ENCODE assay signal across 8 cellular contexts in the genomic region with DNA sequence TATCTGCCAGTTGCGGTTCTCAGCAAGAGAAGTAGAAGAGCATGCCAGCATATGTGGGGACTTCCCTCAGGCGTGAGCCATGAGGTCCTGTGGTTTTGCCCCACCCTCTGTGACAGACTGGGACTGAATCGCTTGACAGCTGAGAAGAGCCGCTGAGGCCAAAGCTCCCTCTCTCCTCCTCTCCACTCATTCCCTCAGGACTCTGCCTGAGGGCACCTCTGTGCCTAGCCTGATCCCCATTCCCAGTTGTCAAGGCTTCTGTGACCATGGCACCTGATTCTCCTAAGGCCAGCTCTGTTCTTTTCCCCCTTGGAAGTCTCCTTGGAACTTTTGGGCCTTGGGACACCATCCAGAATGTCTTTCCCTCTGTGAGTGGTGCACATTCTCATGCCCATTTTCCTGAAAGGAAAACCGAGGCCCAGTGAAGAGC. TPM values are rescaled to one million over a fixed set of nuclear protein-coding genes. Genes with fewer than 3 reads are reported as not detected.
A peak's percentile ranks its signal among the peaks of the same experiment; 100 is the strongest.
DNase-seq lines count a peak whose midpoint lies in the region; TF ChIP-seq lines count a peak whose summit lies in the region.

No MANE protein-coding gene starts in this region.

- H3K36me3 Mint-ChIP-seq in MCF 10A (ENCODE audit: insufficient read depth, unreplicated experiment): no peaks in the 10 kb centered on the region
- no peaks in the 10 kb centered on the region for H3K36me3 Mint-ChIP-seq in activated naive CD8-positive, alpha-beta T cell treated with anti-CD3 and anti-CD28 coated beads for 36 hours

- H3K4me2 ChIP-seq in mammary epithelial cell (ENCODE audit: insufficient read depth, low read depth, low read length): no peak overlapping the region
- H3K4me2 ChIP-seq in OCI-LY3 (ENCODE audit: low read length): peak overlapping the region; percentile 83
- H3K4me2 ChIP-seq in mesenchymal stem cell (ENCODE audit: low read length, poor library complexity, severe bottlenecking): no peak overlapping the region

- TF ChIP-seq CTCF in mammary epithelial cell (conservative IDR thresholded peaks at IDR 0.05 in 1 of 2, IDR thresholded peaks at IDR 0.05 in 1 of 2; ENCODE audit: extremely low read depth in 1 of 2, insufficient read depth in 1 of 2, low read depth in 1 of 2, low read length in 2 of 2): no peak
- TF ChIP-seq CTCF in MCF 10A (IDR thresholded peaks at IDR 0.05; ENCODE audit: unreplicated experiment): no peak
- no peak for TF ChIP-seq CTCF in OCI-LY3 (IDR thresholded peaks at IDR 0.05; ENCODE audit: low read depth, low read length)

- no peak overlapping the region for H2BK15ac ChIP-seq in mesenchymal stem cell (ENCODE audit: low read depth, poor library complexity, severe bottlenecking)

- H3K4me3 ChIP-seq in mammary epithelial cell (replicated peaks in 1 of 3; ENCODE audit: insufficient read depth in 1 of 3, low read depth in 2 of 3, low read length in 3 of 3): no peak overlapping the region
- peak overlapping the region; percentile 55 for H3K4me3 ChIP-seq in OCI-LY3 (ENCODE audit: low read length)
- no peak overlapping the region for H3K4me3 ChIP-seq in mesenchymal stem cell (ENCODE audit: insufficient read depth in 1 of 2, low read depth in 1 of 2, low read length in 2 of 2)

- H4K20me1 ChIP-seq in mammary epithelial cell (ENCODE audit: insufficient read depth, low read length): no peaks in the 10 kb centered on the region
- no peaks in the 10 kb centered on the region for H4K20me1 ChIP-seq in OCI-LY3 (ENCODE audit: insufficient read depth, low read length)

- POLR2A ChIA-PET in MCF 10A (lab: Yijun Ruan, JAX): no interaction called here

- no peak overlapping the region for H3K4ac ChIP-seq in mesenchymal stem cell (ENCODE audit: low read depth in 1 of 2, low read length in 2 of 2)

- H3K79me2 ChIP-seq in mammary epithelial cell (ENCODE audit: insufficient read depth, low read length) (no peaks in the 10 kb centered on the region), OCI-LY3 (ENCODE audit: low read length) (no peaks in the 10 kb centered on the region)

- in situ Hi-C loops in mammary epithelial cell (cut with MboI; ENCODE audit: low sequenced_read_pairs in 2 of 2): no loop called here

- H3K9ac ChIP-seq in mammary epithelial cell (ENCODE audit: insufficient read depth, low read length) (no peak overlapping the region), OCI-LY3 (ENCODE audit: low read length) (no peak overlapping the region), mesenchymal stem cell (ENCODE audit: low read length) (no peak overlapping the region)

- H3K4me3 Mint-ChIP-seq in MCF 10A (ENCODE audit: unreplicated experiment): no peak overlapping the region
- no peak overlapping the region for H3K4me3 Mint-ChIP-seq in activated naive CD8-positive, alpha-beta T cell treated with anti-CD3 and anti-CD28 coated beads for 36 hours

- no peak overlapping the region for H3K23ac ChIP-seq in mesenchymal stem cell (ENCODE audit: low read length in 2 of 2)

- intact Hi-C loops in mammary epithelial cell (cut with micrococcal nuclease): no loop called here
- intact Hi-C loops in MCF 10A (cut with micrococcal nuclease): no loop called here

- DNase-seq in mammary epithelial cell (peak; percentile 43), MCF 10A (ENCODE audit: unreplicated experiment) (no peak), mesenchymal stem cell (no peak), putamen (ENCODE audit: low spot score) (no peak), iPS-NIHi11 (ENCODE audit: low spot score) (no peak)
- DNase-seq in activated naive CD8-positive, alpha-beta T cell treated with anti-CD3 and anti-CD28 coated beads for 36 hours: peak; percentile 55
- peak; percentile 33 for DNase-seq in stimulated activated CD4-positive, alpha-beta T cell treated with anti-CD3 and anti-CD28 coated beads, Interleukin-12 subunit alpha, Interleukin-12 subunit beta, amount 100 ng/mL, for 4 hours

- H2BK12ac ChIP-seq in mesenchymal stem cell (ENCODE audit: low read length in 2 of 2): no peak overlapping the region

- H3K27me3 ChIP-seq in mammary epithelial cell (ENCODE audit: insufficient read depth, low read length) (no peaks in the 10 kb centered on the region), OCI-LY3 (ENCODE audit: low read depth, low read length) (no peaks in the 10 kb centered on the region), mesenchymal stem cell (ENCODE audit: control insufficient read depth in 1 of 2, insufficient read depth in 1 of 2, low read length in 2 of 2) (no peaks in the 10 kb centered on the region)

- H3K36me3 ChIP-seq in mammary epithelial cell (ENCODE audit: insufficient read depth, low read length) (no peaks in the 10 kb centered on the region), OCI-LY3 (replicated peaks; ENCODE audit: low read depth, low read length) (no peaks in the 10 kb centered on the region), mesenchymal stem cell (ENCODE audit: control insufficient read depth in 1 of 2, insufficient read depth in 2 of 2, low read depth in 1 of 2, low read length in 2 of 2) (peaks cover 0 to 5% of the 10 kb centered on the region in 2 experiments)

- H2BK5ac ChIP-seq in mesenchymal stem cell (ENCODE audit: low read depth, low read length, poor library complexity, severe bottlenecking): no peak overlapping the region

- H3K4me1 Mint-ChIP-seq in MCF 10A (ENCODE audit: insufficient read depth, unreplicated experiment): peaks cover 16% of the 10 kb centered on the region
- peaks cover 12% of the 10 kb centered on the region for H3K4me1 Mint-ChIP-seq in activated naive CD8-positive, alpha-beta T cell treated with anti-CD3 and anti-CD28 coated beads for 36 hours

- H4K91ac ChIP-seq in mesenchymal stem cell (ENCODE audit: low read length): no peak overlapping the region

- no peaks in the 10 kb centered on the region for H3K27me3 Mint-ChIP-seq in MCF 10A (ENCODE audit: insufficient read depth, unreplicated experiment)
- H3K27me3 Mint-ChIP-seq in activated naive CD8-positive, alpha-beta T cell treated with anti-CD3 and anti-CD28 coated beads for 36 hours: peaks cover 13% of the 10 kb centered on the region

- no peaks in the 10 kb centered on the region for H3K79me1 ChIP-seq in mesenchymal stem cell (replicated peaks; ENCODE audit: low read length, poor library complexity, severe bottlenecking)

- H3K27ac ChIP-seq in mammary epithelial cell (ENCODE audit: insufficient read depth, low read depth, low read length) (no peak overlapping the region), OCI-LY3 (ENCODE audit: low read length) (no peak overlapping the region), mesenchymal stem cell (ENCODE audit: low read length, poor library complexity, severe bottlenecking) (no peak overlapping the region)

- H2AFZ ChIP-seq in mammary epithelial cell (ENCODE audit: low read depth, low read length) (peak overlapping the region; percentile 12), OCI-LY3 (ENCODE audit: low read depth, low read length) (no peak overlapping the region), mesenchymal stem cell (ENCODE audit: low read depth, low read length) (no peak overlapping the region)

- CTCF ChIA-PET in mammary epithelial cell (lab: Charles Lee; ENCODE audit: low non-redundant PET): interaction anchor here (0.6 kb wide), 1 partner anchor 13 kb away, joined by 3 read pairs; no protein-coding TSS in a partner anchor
- CTCF ChIA-PET in MCF 10A (lab: Yijun Ruan, JAX): interaction anchor here (0.5 to 1.2 kb wide), 5 partner anchors 11 to 110 kb away, joined by 3 to 7 read pairs (median 4); no protein-coding TSS in a partner anchor

- H3K14ac ChIP-seq in mesenchymal stem cell (ENCODE audit: low read length in 2 of 2): no peak overlapping the region

- dilution Hi-C loops in mammary epithelial cell (cut with HindIII; ENCODE audit: low sequenced_read_pairs): no loop called here

- no peak overlapping the region for H3K18ac ChIP-seq in mesenchymal stem cell (ENCODE audit: low read depth in 1 of 2, low read length in 2 of 2)

- H3K9me3 ChIP-seq in mammary epithelial cell (replicated peaks; ENCODE audit: insufficient read depth, low read length) (no peaks in the 10 kb centered on the region), OCI-LY3 (ENCODE audit: insufficient read depth, low read length) (no peaks in the 10 kb centered on the region), mesenchymal stem cell (ENCODE audit: control insufficient read depth, low read length) (peaks cover 6% of the 10 kb centered on the region)

- H2AK5ac ChIP-seq in mesenchymal stem cell (ENCODE audit: low read length, severe bottlenecking): no peak overlapping the region

- H2BK120ac ChIP-seq in mesenchymal stem cell (ENCODE audit: low read depth, low read length): no peak overlapping the region

- WGBS in mammary epithelial cell (ENCODE audit: low coverage, missing lambda C conversion rate): 83% methylated on average over 5 of the region's 5 CpGs
- 87% methylated on average over 5 of the region's 5 CpGs for WGBS in mesenchymal stem cell

- BruUV-seq in mammary epithelial cell (replicated peaks; lab: Mats Ljungman, UMichigan) (no TSS peak), MCF 10A (replicated peaks; lab: Mats Ljungman, UMichigan) (no TSS peak)

- no peak overlapping the region for H3K27ac Mint-ChIP-seq in MCF 10A (ENCODE audit: low read depth, unreplicated experiment)
- no peak overlapping the region for H3K27ac Mint-ChIP-seq in activated naive CD8-positive, alpha-beta T cell treated with anti-CD3 and anti-CD28 coated beads for 36 hours

- peaks cover 12% of the 10 kb centered on the region for H3K4me1 ChIP-seq in mammary epithelial cell (ENCODE audit: insufficient read depth, low read length)
- peaks cover 15% of the 10 kb centered on the region for H3K4me1 ChIP-seq in OCI-LY3 (ENCODE audit: low read length)
- peaks cover 16% of the 10 kb centered on the region for H3K4me1 ChIP-seq in mesenchymal stem cell (ENCODE audit: control insufficient read depth, insufficient read depth, low read depth, low read length)

- H4K8ac ChIP-seq in mesenchymal stem cell (ENCODE audit: low read length): no peak overlapping the region

- no peaks in the 10 kb centered on the region for H3K9me3 Mint-ChIP-seq in MCF 10A (ENCODE audit: unreplicated experiment)
- H3K9me3 Mint-ChIP-seq in activated naive CD8-positive, alpha-beta T cell treated with anti-CD3 and anti-CD28 coated beads for 36 hours: no peaks in the 10 kb centered on the region

RNA-seq across cellular contexts. Expression of a gene that starts 27.0 kb away (rescaled TPM):
- not detected for total RNA-seq in mammary epithelial cell
- polyA plus RNA-seq in mammary epithelial cell: not detected
- not detected for polyA minus RNA-seq in mammary epithelial cell
- total RNA-seq in MCF 10A (2022): not detected in 2 replicates
- total RNA-seq in activated naive CD8-positive, alpha-beta T cell treated with anti-CD3 and anti-CD28 coated beads for 36 hours: not detected
- 0.07 TPM for polyA plus RNA-seq in mesenchymal stem cell (2013, experiment 1 of 2)
- 0.12 TPM for polyA plus RNA-seq in mesenchymal stem cell (2013, experiment 2 of 2)

RNA-seq across cellular contexts. Expression of a gene that starts 30.2 kb away (rescaled TPM):
- not detected for total RNA-seq in mammary epithelial cell
- not detected for polyA plus RNA-seq in mammary epithelial cell
- not detected for polyA minus RNA-seq in mammary epithelial cell
- total RNA-seq in MCF 10A (2022): not detected in 2 replicates
- not detected for total RNA-seq in activated naive CD8-positive, alpha-beta T cell treated with anti-CD3 and anti-CD28 coated beads for 36 hours
- polyA plus RNA-seq in mesenchymal stem cell (2013, experiment 1 of 2): not detected
- not detected for polyA plus RNA-seq in mesenchymal stem cell (2013, experiment 2 of 2)

RNA-seq across cellular contexts. Expression of a gene that starts 56.4 kb away (rescaled TPM):
- total RNA-seq in mammary epithelial cell: 1 to 10 TPM; 1.2 to 2.1 TPM
- 0.40 TPM for polyA plus RNA-seq in mammary epithelial cell
- not detected for polyA minus RNA-seq in mammary epithelial cell
- 2.3 and 2.5 TPM in 2 replicates for total RNA-seq in MCF 10A (2022)
- total RNA-seq in activated naive CD8-positive, alpha-beta T cell treated with anti-CD3 and anti-CD28 coated beads for 36 hours: 1 to 10 TPM; 1.0 to 1.5 TPM
- 0.28 TPM for polyA plus RNA-seq in mesenchymal stem cell (2013, experiment 1 of 2)
- polyA plus RNA-seq in mesenchymal stem cell (2013, experiment 2 of 2): 0.32 TPM

Comparison
In these comparisons a context has a peak if more than half of its experiments do, and no peak if none do; other contexts are left out.
1. DNase-seq: peak in mammary epithelial cell (single experiment), activated naive CD8-positive, alpha-beta T cell treated with anti-CD3 and anti-CD28 coated beads for 36 hours (single experiment) and stimulated activated CD4-positive, alpha-beta T cell treated with anti-CD3 and anti-CD28 coated beads, Interleukin-12 subunit alpha, Interleukin-12 subunit beta, amount 100 ng/mL, for 4 hours (single experiment); none in MCF 10A (single experiment), mesenchymal stem cell (single experiment), putamen (single experiment) and iPS-NIHi11 (single experiment).